30 cellular contexts compared by ENCODE assay signal in the genomic region with DNA sequence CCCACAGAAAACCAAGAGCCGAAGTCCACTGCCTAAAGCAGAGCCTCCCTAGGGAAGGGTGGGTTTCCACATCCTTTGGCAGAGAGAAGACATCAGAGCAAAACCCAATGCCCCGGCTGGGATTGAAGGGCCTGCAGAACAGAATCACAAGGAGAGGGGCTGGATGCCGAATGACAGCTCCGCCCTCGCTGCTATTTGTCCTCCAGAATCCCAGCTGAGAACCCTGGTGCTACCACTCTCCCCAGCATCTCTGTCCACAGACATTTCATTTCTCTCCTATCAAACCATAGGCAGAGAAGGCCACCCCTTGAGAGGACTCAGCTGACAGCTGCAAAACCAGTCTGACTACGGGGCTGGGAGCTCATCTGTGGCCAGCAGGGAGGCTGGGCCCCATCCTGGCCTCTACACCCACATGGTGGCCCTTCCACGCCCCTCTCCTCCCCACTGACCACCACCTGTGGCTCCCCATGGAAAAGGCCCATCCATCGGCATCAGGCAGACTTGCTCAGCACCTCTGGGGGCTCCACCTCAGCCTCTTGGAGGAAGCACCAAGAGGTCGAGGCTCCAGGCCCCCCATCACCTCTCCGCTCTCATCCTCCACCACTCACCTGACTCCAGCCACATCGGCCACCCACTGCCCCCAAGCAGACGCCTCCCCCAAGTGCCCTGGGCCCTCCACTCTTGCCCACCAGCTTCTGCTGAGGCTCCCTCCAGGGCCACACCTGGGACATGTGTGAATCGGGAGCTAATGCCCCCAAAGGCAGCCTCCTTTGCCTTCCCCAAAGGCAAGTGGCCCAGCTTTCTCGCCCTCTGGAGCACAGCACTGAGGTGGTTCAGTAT.
"Had no signal": no experiment of that assay in that cellular context is flagged by ENCODE, and none has a peak within 500 bp of the region (broad histone marks: within the 10 kb centered on the region; RNA-seq: fewer than 3 reads in every experiment).

No MANE protein-coding gene starts in this region.

- H3K36me3 ChIP-seq: ascending aorta, breast epithelium, cardiac muscle cell, esophagus muscularis mucosa, gastrocnemius medialis, WERI-Rb-1 had no signal

- DNase-seq: activated B cell treated with CpG ODN at 0.5 μM for 24 hours; activated CD4-positive, alpha-beta T cell treated with anti-CD3 and anti-CD28 coated beads for 48 hours; activated CD4-positive, alpha-beta T cell treated with anti-CD3 and anti-CD28 coated beads, Interleukin-2, amount 50 U/mL, for 1 hour; activated CD4-positive, alpha-beta T cell treated with anti-CD3 and anti-CD28 coated beads, Interleukin-2, amount 50 U/mL, for 48 hours; activated CD8-positive, alpha-beta memory T cell treated with anti-CD3 and anti-CD28 coated beads for 24 hours; activated CD8-positive, alpha-beta T cell treated with anti-CD3 and anti-CD28 coated beads for 36 hours; activated gamma-delta T cell; activated naive CD4-positive, alpha-beta T cell; activated naive CD4-positive, alpha-beta T cell treated with anti-CD3 and anti-CD28 coated beads, Interleukin-2, amount 10 ng/mL, durations not matched to agents 7 days and 5 days; activated naive CD8-positive, alpha-beta T cell treated with anti-CD3 and anti-CD28 coated beads, Interleukin-2, amount 10 ng/mL, durations not matched to agents 7 days and 5 days; activated T-cell treated with anti-CD3 and anti-CD28 coated beads, Interleukin-2, amount 50 U/mL, for 4 hours; cortex of kidney; dermis blood vessel endothelial cell; effector CD4-positive, alpha-beta T cell; effector memory CD8-positive, alpha-beta T cell; erythroblast; foreskin keratinocyte; gastrocnemius medialis; glutamatergic neuron; T-helper 1 cell; T-helper 17 cell; T1000; WERI-Rb-1 had no signal

- H3K9me3 ChIP-seq: ascending aorta, breast epithelium, esophagus muscularis mucosa, gastrocnemius medialis had no signal

- H3K27ac ChIP-seq: ascending aorta, breast epithelium, cardiac muscle cell, esophagus muscularis mucosa, foreskin keratinocyte, gastrocnemius medialis, WERI-Rb-1 had no signal

- H3K27me3 ChIP-seq: ascending aorta, cardiac muscle cell, foreskin keratinocyte had no signal

- ATAC-seq: activated CD4-positive, CD25-positive, alpha-beta regulatory T cell treated with anti-CD3 and anti-CD28 coated beads, Interleukin-2, amount 50 U/mL, for 24 hours; activated CD8-positive, alpha-beta T cell treated with anti-CD3 and anti-CD28 coated beads for 36 hours; activated naive CD4-positive, alpha-beta T cell treated with anti-CD3 and anti-CD28 coated beads, Interleukin-2, amount 50 U/mL, for 72 hours; activated T-cell treated with anti-CD3 and anti-CD28 coated beads, Interleukin-2, amount 50 U/mL, for 4 hours; activated T-helper 17 cell treated with anti-CD3 and anti-CD28 coated beads, Interleukin-2, amount 50 U/mL, for 72 hours; effector memory CD8-positive, alpha-beta T cell; foreskin keratinocyte; gastrocnemius medialis; T-helper 17 cell had no signal

- H3K4me1 ChIP-seq: breast epithelium, foreskin keratinocyte had no signal

- H3K4me3 ChIP-seq: ascending aorta, breast epithelium, cardiac muscle cell, esophagus muscularis mucosa, gastrocnemius medialis had no signal
